In genomic region chr9:136885950-136886578, GRCh38 we compare ENCODE assay signal across 8 cellular contexts. TPM values are rescaled to one million over a fixed set of nuclear protein-coding genes. Genes with fewer than 3 reads are reported as not detected.
DNase-seq lines count a peak whose midpoint lies in the region; ATAC-seq, FAIRE-seq and TF ChIP-seq lines count a peak whose summit lies in the region.

TRAF2 (plus strand) TSS chr9:136886516; CDS start chr9:136898741, 12,225 bp downstream.

- H3K9ac ChIP-seq in adipocyte (ENCODE audit: low read length): peak within 1 kb of the TSS; percentile 87

- peak within 1 kb of the TSS in 11 of 12 donors; percentile 73 to 93 (median 87) for H3K27ac ChIP-seq in heart left ventricle

- H3K9me3 Mint-ChIP-seq in type B pancreatic cell: no peaks in the 10 kb centered on the region

- no peaks in the 10 kb centered on the region for H3K9me3 ChIP-seq in adipocyte (ENCODE audit: control insufficient read depth, low read length)
- no peaks in the 10 kb centered on the region for H3K9me3 ChIP-seq in heart left ventricle

- peak within 1 kb of the TSS; percentile 89 for H3K4me3 Mint-ChIP-seq in type B pancreatic cell

- 0 to 1% (median 0%) methylated on average over 29 to 88 of the region's 88 CpGs for WGBS in heart left ventricle, 4 donors

- peak; percentile 100 for DNase-seq in GM12892 (ENCODE audit: insufficient read length)
- peak; percentile 83 for DNase-seq in NCI-H1436 treated with DMSO at 0.1 percent for 48 hours (lab: John Stamatoyannopoulos, UW)
- peak; percentile 96 for DNase-seq in T follicular helper cell (ENCODE audit: low read depth)
- DNase-seq in adipocyte (ENCODE audit: low read depth): peak; percentile 99
- DNase-seq in heart left ventricle: peak; percentile 98 to 99 (median 99)
- peak; percentile 97 for DNase-seq in pons (ENCODE audit: low spot score)
- DNase-seq in type B pancreatic cell (ENCODE audit: extremely low spot score, unreplicated experiment): peak; percentile 98

- no peak for TF ChIP-seq CTCF in heart left ventricle (IDR thresholded peaks at IDR 0.05)
- no peak for TF ChIP-seq CTCF in type B pancreatic cell (conservative IDR thresholded peaks at IDR 0.05)

- H3K27me3 ChIP-seq in adipocyte (replicated peaks; ENCODE audit: control insufficient read depth, insufficient read depth, low read length): no peaks in the 10 kb centered on the region
- no peaks in the 10 kb centered on the region for H3K27me3 ChIP-seq in heart left ventricle

- H3K4me1 ChIP-seq in adipocyte (ENCODE audit: control insufficient read depth, insufficient read depth, low read length) (peaks cover 28% of the 10 kb centered on the region), heart left ventricle (peaks cover 5 to 56% (median 34%) of the 10 kb centered on the region in 12 donors)

- H3K4me3 ChIP-seq in adipocyte (ENCODE audit: low read length) (peak within 1 kb of the TSS; percentile 86), heart left ventricle (peak within 1 kb of the TSS; percentile 73 to 93 (median 84))

- FAIRE-seq in GM12892 (lab: Jason Lieb, UNC): peak; percentile 94

- ATAC-seq in HG02840 (IDR thresholded peaks at IDR 0.05; ENCODE audit: low FRiP score, unreplicated experiment): peak; percentile 73
- peak; percentile 98 to 99 (median 98) for ATAC-seq in heart left ventricle

- peaks cover 5% of the 10 kb centered on the region for H3K4me1 Mint-ChIP-seq in type B pancreatic cell (ENCODE audit: unreplicated experiment)

- peaks cover 3% of the 10 kb centered on the region for H3K36me3 ChIP-seq in adipocyte (ENCODE audit: control insufficient read depth, insufficient read depth, low read length, severe bottlenecking)
- peaks cover 0 to 11% (median 0%) of the 10 kb centered on the region in 9 donors for H3K36me3 ChIP-seq in heart left ventricle

- intact Hi-C loops in heart left ventricle (cut with DNase I): loop anchor here in 7 of 10 donors (1.0 to 10.0 kb wide), 8 partner anchors 36 to 139 kb away; partner anchors contain the start of genes PHPT1 (in 3 of the 7), ABCA2 (in 1 of the 7) and FBXW5 (in 1 of the 7)

- no peaks in the 10 kb centered on the region for H3K36me3 Mint-ChIP-seq in type B pancreatic cell

- peak; percentile 92 for TF ChIP-seq POLR2A in GM12892 (IDR thresholded peaks at IDR 0.05; ENCODE audit: low read depth, low read length)
- TF ChIP-seq POLR2A in heart left ventricle (IDR thresholded peaks at IDR 0.05): peak in 1 of 2 donors; percentile 85

- H3K27me3 Mint-ChIP-seq in type B pancreatic cell: no peaks in the 10 kb centered on the region

- peak within 1 kb of the TSS; percentile 77 for H3K27ac Mint-ChIP-seq in type B pancreatic cell

RNA-seq across cellular contexts. Expression of gene TRAF2, which starts in this region (rescaled TPM):
- 14.3 TPM for polyA plus RNA-seq in GM12892 (2012; ENCODE audit: missing spikeins)
- 10 to 100 TPM in 3 of 9 donors, 1 to 10 TPM in 6; 6.3 to 14.7 (median 9.1) TPM for total RNA-seq in heart left ventricle
- polyA plus RNA-seq in heart left ventricle: 10 to 100 TPM; 10.6 to 28.3 TPM
- total RNA-seq in type B pancreatic cell (ENCODE audit: low replicate concordance): 19.4 and 22.3 TPM in 2 replicates

Comparison
In these comparisons a context has a peak if more than half of its experiments do, and no peak if none do; other contexts are left out.
1. Peak in every context shown above with its lines: DNase-seq, ATAC-seq, H3K4me3 ChIP-seq and H3K27ac ChIP-seq.